9 cellular contexts compared by ENCODE assay signal in the genomic region with DNA sequence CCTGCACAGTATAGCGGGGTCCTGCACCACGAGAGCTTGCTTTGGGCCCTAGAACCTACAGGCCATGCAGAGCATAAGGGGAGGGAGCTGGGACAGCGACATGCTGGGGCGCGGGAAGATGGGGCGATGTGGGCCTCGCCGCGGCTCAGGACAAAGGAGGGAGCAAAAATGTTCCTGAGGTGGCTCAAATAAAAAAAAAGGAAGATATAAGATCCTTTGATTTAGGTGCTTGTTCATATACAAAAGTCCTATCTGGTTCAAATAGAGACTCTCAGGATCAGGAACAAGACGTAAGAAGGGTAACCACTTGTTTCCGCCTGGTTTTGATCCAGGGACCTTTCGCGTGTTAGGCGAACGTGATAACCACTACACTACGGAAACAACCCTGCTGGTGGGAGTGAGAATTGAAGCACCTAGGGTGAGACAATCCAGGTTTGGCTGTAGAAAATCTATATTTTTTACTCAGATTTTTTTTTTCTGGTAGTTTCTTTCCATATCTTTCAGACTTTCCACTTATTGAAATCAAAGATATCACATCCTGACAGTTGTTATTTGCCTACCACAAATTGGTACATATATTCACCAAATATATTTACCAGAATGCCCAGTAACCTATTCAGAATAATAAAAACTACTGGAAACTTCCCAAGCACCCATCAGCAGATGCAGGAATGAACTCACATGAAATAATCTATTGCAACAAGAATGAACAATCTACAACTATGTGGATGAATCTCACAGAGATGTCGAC.
A peak's percentile ranks its signal among the peaks of the same experiment; 100 is the strongest.
DNase-seq lines count a peak whose midpoint lies in the region; ATAC-seq and TF ChIP-seq lines count a peak whose summit lies in the region.
"Had no signal": no experiment of that assay in that cellular context is flagged by ENCODE, and none has a peak within 500 bp of the region (broad histone marks: within the 10 kb centered on the region; RNA-seq: fewer than 3 reads in every experiment).

No MANE protein-coding gene starts in this region.

- intact Hi-C loops in left ventricle myocardium superior (cut with micrococcal nuclease) (no loop called here), uterus (cut with DNase I; ENCODE audit: low total_unique reads) (no loop called here)

- no peak for TF ChIP-seq POLR2A in uterus (IDR thresholded peaks at IDR 0.05)

- H3K36me3 ChIP-seq in uterus: no peaks in the 10 kb centered on the region

- H3K27ac ChIP-seq in uterus: no peak overlapping the region

- H3K4me1 ChIP-seq in uterus: no peaks in the 10 kb centered on the region

- no peak overlapping the region for H3K4me3 ChIP-seq in uterus

- H3K27me3 ChIP-seq in uterus: peaks cover 0 to 6% of the 10 kb centered on the region in 2 donors

- peak; percentile 70 for DNase-seq in DMS53 (lab: John Stamatoyannopoulos, UW)
- peak; percentile 83 for DNase-seq in RPMI8226
- DNase-seq in dermis blood vessel endothelial cell: peak; percentile 58
- peak; percentile 33 for DNase-seq in retina
- DNase-seq in left ventricle myocardium superior: no peak
- DNase-seq in uterus: no peak
- DNase-seq in cortex of kidney (lab: John Stamatoyannopoulos, UW): no peak

- ATAC-seq in HG02610 (IDR thresholded peaks at IDR 0.05; ENCODE audit: unreplicated experiment) (peak; percentile 75), left ventricle myocardium superior (no peak)
- ATAC-seq: T-cell had no signal

- H3K9me3 ChIP-seq in uterus: no peaks in the 10 kb centered on the region

- TF ChIP-seq CTCF in uterus (IDR thresholded peaks at IDR 0.05): no peak

Comparison
In these comparisons a context has a peak if more than half of its experiments do, and no peak if none do; other contexts are left out.
1. DNase-seq: peak in DMS53 (single experiment), RPMI8226 (single experiment), dermis blood vessel endothelial cell (single experiment) and retina (single experiment); none in left ventricle myocardium superior (single experiment), uterus (0 of 2) and cortex of kidney (single experiment).